10 cellular contexts compared by ENCODE assay signal in genomic region chr22:32208681-32209080, GRCh38. TPM values are rescaled to one million over a fixed set of nuclear protein-coding genes. Genes with fewer than 3 reads are reported as not detected.
"Had no signal": no experiment of that assay in that cellular context is flagged by ENCODE, and none has a peak within 500 bp of the region (broad histone marks: within the 10 kb centered on the region; RNA-seq: fewer than 3 reads in every experiment).

No MANE protein-coding gene starts in this region.

- H3K27ac ChIP-seq: GM23248 had no signal

- H3K36me3 ChIP-seq: HAP-1 had no signal

- DNase-seq: GM23248, GOT3, H7, HFFc6, IMR-90 had no signal

- H3K4me3 ChIP-seq: GM23248, HAP-1, K562 had no signal

- H2AFZ ChIP-seq: GM23248 had no signal

- H3K9me3 ChIP-seq: HAP-1 had no signal

- ATAC-seq: HCT116, K562 had no signal

- H3K4me1 ChIP-seq: HAP-1 had no signal

RNA-seq across cellular contexts. Expression of gene RFPL2, which starts 3.8 kb away (rescaled TPM):
- total RNA-seq: GM23248, H4, HFFc6, HT-29, IMR-90, K562 had no signal
- polyA plus RNA-seq: GM23248, IMR-90, K562 had no signal

RNA-seq across cellular contexts. Expression of gene SLC5A4, which starts 46.5 kb away (rescaled TPM):
- total RNA-seq: GM23248, H7, HFFc6, HT-29, K562 had no signal
- polyA plus RNA-seq: GM23248, K562 had no signal

RNA-seq across cellular contexts. Expression of gene C22orf42, which starts 49.6 kb away (rescaled TPM):
- total RNA-seq: GM23248, H4, H7, HFFc6, HT-29, IMR-90, K562 had no signal
- polyA plus RNA-seq: GM23248, IMR-90, K562 had no signal
